ENCODE assay signal across 14 cellular contexts in genomic region chr7:1883834-1884582, GRCh38.
A peak's percentile ranks its signal among the peaks of the same experiment; 100 is the strongest.
DNase-seq lines count a peak whose midpoint lies in the region; ATAC-seq and TF ChIP-seq lines count a peak whose summit lies in the region.
"Had no signal": no experiment of that assay in that cellular context is flagged by ENCODE, and none has a peak within 500 bp of the region (broad histone marks: within the 10 kb centered on the region; RNA-seq: fewer than 3 reads in every experiment).

No MANE protein-coding gene starts in this region.

- TF ChIP-seq CTCF in heart right ventricle (IDR thresholded peaks at IDR 0.05) (peak in 2 of 9 donors; percentile 12 to 24), choroid plexus epithelial cell (conservative IDR thresholded peaks at IDR 0.05; ENCODE audit: low read depth, low read length) (peak; percentile 31)

- peak in 5 of 8 donors; percentile 10 to 23 (median 17) for ATAC-seq in heart right ventricle
- no peak for ATAC-seq in Right ventricle myocardium superior (ENCODE audit: poor library complexity)
- no peak for ATAC-seq in HG03135 (IDR thresholded peaks at IDR 0.05; ENCODE audit: unreplicated experiment)
- ATAC-seq in HG03432 (IDR thresholded peaks at IDR 0.05; ENCODE audit: unreplicated experiment) = no peak

- peak overlapping the region; percentile 66 for H3K4me2 ChIP-seq in skeletal muscle satellite cell (ENCODE audit: low read length)

- no peak overlapping the region for H3K9ac ChIP-seq in skeletal muscle satellite cell (ENCODE audit: low read depth, low read length)

- H3K9me3 ChIP-seq in heart right ventricle = peaks cover 0 to 4% (median 0%) of the 10 kb centered on the region in 11 donors
- no peaks in the 10 kb centered on the region for H3K9me3 ChIP-seq in skeletal muscle satellite cell (replicated peaks; ENCODE audit: low read length)
- H3K9me3 ChIP-seq: testis had no signal

- WGBS in heart right ventricle, 2 donors = 86 to 91% methylated on average over 30 of the region's 30 CpGs

- DNase-seq in heart right ventricle (peak in 1 of 2 donors; percentile 36), Right ventricle myocardium superior (no peak), MV-4-11 (lab: John Stamatoyannopoulos, UW) (peak; percentile 4), choroid plexus epithelial cell (ENCODE audit: low read depth) (peak; percentile 9), ecto neural progenitor cell (ENCODE audit: low spot score) (no peak)
- DNase-seq: activated effector memory CD4-positive, alpha-beta T cell treated with anti-CD3 and anti-CD28 coated beads, Interleukin-2, amount 50 U/mL, for 16 hours; effector CD4-positive, alpha-beta T cell; NCI-H1417 treated with DMSO at 0.1 percent for 48 hours; NCI-H510A treated with DMSO at 0.1 percent for 48 hours; stimulated activated CD4-positive, alpha-beta T cell treated with anti-CD3 and anti-CD28 coated beads, Interleukin-12 subunit alpha, Interleukin-12 subunit beta, amount 100 ng/mL, for 4 hours; testis had no signal

- H3K27me3 ChIP-seq in heart right ventricle (no peaks in the 10 kb centered on the region), skeletal muscle satellite cell (ENCODE audit: control insufficient read depth, insufficient read depth, low read length) (no peaks in the 10 kb centered on the region)
- H3K27me3 ChIP-seq: testis had no signal

- H3K27ac ChIP-seq in heart right ventricle = no peak overlapping the region
- H3K27ac ChIP-seq: testis had no signal

- H3K4me1 ChIP-seq in heart right ventricle (peaks cover 0 to 16% (median 13%) of the 10 kb centered on the region in 9 donors), skeletal muscle satellite cell (ENCODE audit: control insufficient read depth, insufficient read depth, low read length) (peaks cover 22% of the 10 kb centered on the region)
- H3K4me1 ChIP-seq: testis had no signal

- H3K4me3 ChIP-seq in heart right ventricle (no peak overlapping the region), choroid plexus epithelial cell (ENCODE audit: low read depth, low read length) (no peak overlapping the region), skeletal muscle satellite cell (ENCODE audit: low read length) (peak overlapping the region; percentile 24)
- H3K4me3 ChIP-seq: testis had no signal

- intact Hi-C loops in heart right ventricle (cut with DNase I) = loop anchor here in 1 of 10 donors (10.0 kb wide), 1 partner anchor 321 kb away; no protein-coding TSS in a partner anchor
- intact Hi-C loops in Right ventricle myocardium superior (cut with DNase I) = no loop called here

- H3K36me3 ChIP-seq in heart right ventricle (peaks cover 0 to 28% (median 0%) of the 10 kb centered on the region in 9 donors), skeletal muscle satellite cell (ENCODE audit: insufficient read depth, low read length) (peaks cover 12% of the 10 kb centered on the region)

Comparison
In these comparisons a context has a peak if more than half of its experiments do, and no peak if none do; other contexts are left out.
1. ATAC-seq: peak in heart right ventricle (5 of 8); none in Right ventricle myocardium superior (single experiment), HG03135 (single experiment) and HG03432 (single experiment).
2. DNase-seq: peak in MV-4-11 (single experiment) and choroid plexus epithelial cell (single experiment); none in Right ventricle myocardium superior (single experiment) and ecto neural progenitor cell (single experiment).